Comparison of ENCODE assay signal across 20 cellular contexts in genomic region chr14:70265422-70265821, GRCh38.
"Had no signal": no experiment of that assay in that cellular context is flagged by ENCODE, and none has a peak within 500 bp of the region (broad histone marks: within the 10 kb centered on the region; RNA-seq: fewer than 3 reads in every experiment).

No MANE protein-coding gene starts in this region.

- H3K27ac Mint-ChIP-seq: T-cell had no signal

- H3K4me3 Mint-ChIP-seq: T-cell had no signal

- H3K36me3 Mint-ChIP-seq: T-cell had no signal

- DNase-seq: KBM-7; MG63; NCI-H1092; NCI-H1105 treated with DMSO at 0.1 percent for 48 hours; NCI-H1417 treated with DMSO at 0.1 percent for 48 hours; NCI-H146; NCI-H1694 treated with DMSO at 0.1 percent for 48 hours; NCI-H1930; NCI-H2081; NCI-H2107; NCI-H2227 treated with DMSO at 0.1 percent for 48 hours; NCI-H524; NCI-H526 treated with DMSO at 0.1 percent for 48 hours; NK-92 treated with Interleukin-12 subunit alpha and Interleukin-12 subunit beta, amount 100 ng/mL, for 24 hours; PC-3; SHP77; SK-N-SH; SW 1271; T-cell had no signal

- H3K9me3 ChIP-seq: MG63, SK-N-SH had no signal

- H3K4me1 Mint-ChIP-seq: T-cell had no signal

- H3K4me3 ChIP-seq: MG63 had no signal

- H3K36me3 ChIP-seq: MG63 had no signal

- ATAC-seq: Panc1, PC-3, T-cell had no signal

- H3K9me3 Mint-ChIP-seq: T-cell had no signal
